24 cellular contexts compared by ENCODE assay signal in genomic region chr2:62158444-62159121, GRCh38. TPM values are rescaled to one million over a fixed set of nuclear protein-coding genes. Genes with fewer than 3 reads are reported as not detected.
DNase-seq lines count a peak whose midpoint lies in the region; ATAC-seq and TF ChIP-seq lines count a peak whose summit lies in the region.
"Had no signal": no experiment of that assay in that cellular context is flagged by ENCODE, and none has a peak within 500 bp of the region (broad histone marks: within the 10 kb centered on the region; RNA-seq: fewer than 3 reads in every experiment).

No MANE protein-coding gene starts in this region.

- H3K27ac ChIP-seq in right atrium auricular region (no peak overlapping the region), heart left ventricle (peak overlapping the region in 4 of 12 donors; percentile 1 to 52 (median 16))
- H3K27ac ChIP-seq: BLaER1, GM23248, SJSA1 had no signal

- H3K4me3 Mint-ChIP-seq in MCF 10A (ENCODE audit: unreplicated experiment) (no peak overlapping the region), T-cell (no peak overlapping the region)
- H3K4me3 Mint-ChIP-seq: CD4-positive, CD25-positive, alpha-beta regulatory T cell had no signal

- DNase-seq in Right ventricle myocardium superior (no peak), right atrium auricular region (ENCODE audit: low spot score) (no peak), heart left ventricle (peak in 1 of 5 donors; percentile 51), medulla oblongata (ENCODE audit: extremely low spot score) (peak; percentile 38), MCF 10A (ENCODE audit: unreplicated experiment) (no peak), GM03348 (ENCODE audit: low spot score) (no peak), T-cell (no peak)
- DNase-seq: 8988T; CD4-positive, CD25-positive, alpha-beta regulatory T cell; GM23248; H7; Kasumi-1; MV-4-11; NCI-H1105; NCI-H146; NCI-H2029; NCI-H446; NCI-H524 treated with DMSO at 0.1 percent for 48 hours; NCI-H774; PC-3 had no signal

- H3K36me3 ChIP-seq in right atrium auricular region: no peaks in the 10 kb centered on the region
- no peaks in the 10 kb centered on the region for H3K36me3 ChIP-seq in heart left ventricle
- H3K36me3 ChIP-seq: BLaER1, SJSA1 had no signal

- TF ChIP-seq POLR2A in heart left ventricle (IDR thresholded peaks at IDR 0.05): no peak

- H3K36me3 Mint-ChIP-seq in MCF 10A (ENCODE audit: insufficient read depth, unreplicated experiment) (no peaks in the 10 kb centered on the region), T-cell (peaks cover 7% of the 10 kb centered on the region)
- H3K36me3 Mint-ChIP-seq: CD4-positive, CD25-positive, alpha-beta regulatory T cell had no signal

- H3K4me3 ChIP-seq in right atrium auricular region: no peak overlapping the region
- H3K4me3 ChIP-seq in heart left ventricle: no peak overlapping the region
- H3K4me3 ChIP-seq: BLaER1, GM23248, SJSA1 had no signal

- 57 to 62% (median 60%) methylated on average over 9 of the region's 9 CpGs for WGBS in heart left ventricle, 4 donors

- intact Hi-C loops in Right ventricle myocardium superior (cut with DNase I): no loop called here
- intact Hi-C loops in heart left ventricle (cut with DNase I): no loop called here
- intact Hi-C loops in MCF 10A (cut with micrococcal nuclease): no loop called here

- H3K9me3 Mint-ChIP-seq in MCF 10A (ENCODE audit: unreplicated experiment) (no peaks in the 10 kb centered on the region), T-cell (peaks cover 3 to 7% (median 5%) of the 10 kb centered on the region in 3 donors)

- CTCF ChIA-PET in MCF 10A (lab: Yijun Ruan, JAX) (interaction anchor here (0.9 kb wide), 1 partner anchor 12 kb away, joined by 3 read pairs; no protein-coding TSS in a partner anchor), T-cell (lab: Charles Lee) (no interaction called here)

- no peaks in the 10 kb centered on the region for H3K9me3 ChIP-seq in right atrium auricular region
- peaks cover 0 to 16% (median 2%) of the 10 kb centered on the region in 12 donors for H3K9me3 ChIP-seq in heart left ventricle
- H3K9me3 ChIP-seq: SJSA1 had no signal

- TF ChIP-seq CTCF in right atrium auricular region (IDR thresholded peaks at IDR 0.05) (no peak), heart left ventricle (IDR thresholded peaks at IDR 0.05) (no peak), MCF 10A (IDR thresholded peaks at IDR 0.05; ENCODE audit: unreplicated experiment) (no peak)

- H3K4me1 Mint-ChIP-seq in MCF 10A (ENCODE audit: insufficient read depth, unreplicated experiment): no peaks in the 10 kb centered on the region
- no peaks in the 10 kb centered on the region for H3K4me1 Mint-ChIP-seq in T-cell

- H3K27me3 Mint-ChIP-seq in MCF 10A (ENCODE audit: insufficient read depth, unreplicated experiment) (no peaks in the 10 kb centered on the region), T-cell (no peaks in the 10 kb centered on the region)
- H3K27me3 Mint-ChIP-seq: CD4-positive, CD25-positive, alpha-beta regulatory T cell had no signal

- ATAC-seq in Right ventricle myocardium superior (ENCODE audit: poor library complexity) (peak; percentile 72), heart left ventricle (peak; percentile 55 to 72 (median 63)), HG02623 (IDR thresholded peaks at IDR 0.05; ENCODE audit: unreplicated experiment) (no peak), T-cell (replicated peaks in 1 of 4) (no peak)
- ATAC-seq: HepG2, PC-3 had no signal

- POLR2A ChIA-PET in MCF 10A (lab: Yijun Ruan, JAX) (interaction anchor here (0.7 kb wide), 1 partner anchor 24 kb away, joined by 3 read pairs; no protein-coding TSS in a partner anchor), T-cell (lab: Charles Lee) (no interaction called here)

- BruUV-seq in MCF 10A (replicated peaks; lab: Mats Ljungman, UMichigan): no TSS peak

- H3K27me3 ChIP-seq in right atrium auricular region: no peaks in the 10 kb centered on the region
- H3K27me3 ChIP-seq in heart left ventricle: no peaks in the 10 kb centered on the region
- H3K27me3 ChIP-seq: BLaER1, SJSA1 had no signal

- no peak overlapping the region for H3K27ac Mint-ChIP-seq in MCF 10A (ENCODE audit: low read depth, unreplicated experiment)
- H3K27ac Mint-ChIP-seq in T-cell: no peak overlapping the region
- H3K27ac Mint-ChIP-seq: CD4-positive, CD25-positive, alpha-beta regulatory T cell had no signal

- peaks cover 0 to 24% of the 10 kb centered on the region in 2 donors for H3K4me1 ChIP-seq in right atrium auricular region
- H3K4me1 ChIP-seq in heart left ventricle: peaks cover 0 to 38% (median 15%) of the 10 kb centered on the region in 12 donors
- H3K4me1 ChIP-seq: SJSA1 had no signal

RNA-seq across cellular contexts. Expression of gene B3GNT2, which starts 37.3 kb away (rescaled TPM):
- 14.6 TPM for total RNA-seq in Right ventricle myocardium superior
- 10 to 100 TPM; 17.7 to 31.1 TPM for total RNA-seq in right atrium auricular region
- 10 to 100 TPM; 13.8 to 26.5 (median 20.8) TPM for total RNA-seq in heart left ventricle
- polyA plus RNA-seq in heart left ventricle: 10 to 100 TPM in 1 of 2 donors, 1 to 10 TPM in 1; 8.6 to 18.4 TPM
- total RNA-seq in MCF 10A (2022): 12.3 and 15.3 TPM in 2 replicates
- 10 to 100 TPM; 20.9 to 47.3 (median 22.4) TPM for total RNA-seq in T-cell

Comparison
In these comparisons a context has a peak if more than half of its experiments do, and no peak if none do; other contexts are left out.
1. ATAC-seq: peak in Right ventricle myocardium superior (single experiment) and heart left ventricle (4 of 4); none in HG02623 (single experiment) and T-cell (0 of 4).